In genomic region chr18:48945953-48946217, GRCh38 we compare ENCODE assay signal across 11 cellular contexts. TPM values are rescaled to one million over a fixed set of nuclear protein-coding genes. Genes with fewer than 3 reads are reported as not detected.
A peak's percentile ranks its signal among the peaks of the same experiment; 100 is the strongest.
DNase-seq lines count a peak whose midpoint lies in the region; ATAC-seq and TF ChIP-seq lines count a peak whose summit lies in the region.
"Had no signal": no experiment of that assay in that cellular context is flagged by ENCODE, and none has a peak within 500 bp of the region (broad histone marks: within the 10 kb centered on the region; RNA-seq: fewer than 3 reads in every experiment).

No MANE protein-coding gene starts in this region.

- no peaks in the 10 kb centered on the region for H3K27me3 ChIP-seq in left ventricle myocardium inferior (ENCODE audit: low read depth)
- H3K27me3 ChIP-seq in uterus: no peaks in the 10 kb centered on the region
- H3K27me3 ChIP-seq: breast epithelium had no signal

- H3K4me1 Mint-ChIP-seq in mesothelial cell of epicardium: peaks cover 73% of the 10 kb centered on the region

- H3K36me3 Mint-ChIP-seq in mesothelial cell of epicardium: peaks cover 24% of the 10 kb centered on the region

- intact Hi-C loops in left ventricle myocardium inferior (cut with micrococcal nuclease) (loop anchor here (10.0 kb wide), 1 partner anchor 161 kb away; no protein-coding TSS in a partner anchor), Right ventricle myocardium superior (cut with DNase I) (loop anchor here (5.0 to 10.0 kb wide), 2 partner anchors 111 to 164 kb away; no protein-coding TSS in a partner anchor), uterus (cut with DNase I; ENCODE audit: low total_unique reads) (loop anchor here (10.0 kb wide), 1 partner anchor 171 kb away; no protein-coding TSS in a partner anchor)

- H3K27ac Mint-ChIP-seq in mesothelial cell of epicardium: peak overlapping the region; percentile 94
- H3K27ac Mint-ChIP-seq: stimulated activated naive B cell treated with anti-CD40 and anti-IgM and Interleukin-4, amounts not matched to agents 10 μg/mL and 1 μg/mL and 100 μg/mL, for 72 hours had no signal

- no peaks in the 10 kb centered on the region for H3K9me3 Mint-ChIP-seq in mesothelial cell of epicardium
- H3K9me3 Mint-ChIP-seq: stimulated activated naive B cell treated with anti-CD40 and anti-IgM and Interleukin-4, amounts not matched to agents 10 μg/mL and 1 μg/mL and 100 μg/mL, for 72 hours had no signal

- H3K9me3 ChIP-seq in left ventricle myocardium inferior (replicated peaks): no peaks in the 10 kb centered on the region
- no peaks in the 10 kb centered on the region for H3K9me3 ChIP-seq in uterus
- H3K9me3 ChIP-seq: breast epithelium had no signal

- peaks cover 97% of the 10 kb centered on the region for H3K4me1 ChIP-seq in left ventricle myocardium inferior
- H3K4me1 ChIP-seq in uterus: peaks cover 19 to 53% of the 10 kb centered on the region in 2 donors

- DNase-seq in left ventricle myocardium inferior: no peak
- no peak for DNase-seq in Right ventricle myocardium superior
- peak; percentile 13 for DNase-seq in astrocyte of the hippocampus (ENCODE audit: low read depth, low spot score)
- no peak for DNase-seq in mesothelial cell of epicardium (ENCODE audit: low spot score in 2 of 2, unreplicated experiment in 2 of 2)
- DNase-seq in uterus: peak in 1 of 2 donors; percentile 8
- DNase-seq in NCI-H2227 treated with DMSO at 0.1 percent for 48 hours (lab: John Stamatoyannopoulos, UW): no peak
- DNase-seq in activated gamma-delta T cell treated with Interleukin-2 at 50 U/mL for 16 hours: no peak
- DNase-seq in omental fat pad (ENCODE audit: low spot score): no peak
- DNase-seq: retina; stimulated activated naive B cell treated with anti-CD40 and anti-IgM and Interleukin-4, amounts not matched to agents 10 μg/mL and 1 μg/mL and 100 μg/mL, for 72 hours had no signal

- no peak for TF ChIP-seq POLR2A in uterus (IDR thresholded peaks at IDR 0.05)

- H3K4me3 Mint-ChIP-seq in mesothelial cell of epicardium: peak overlapping the region; percentile 99

- ATAC-seq in Right ventricle myocardium superior (ENCODE audit: poor library complexity) (no peak), omental fat pad (ENCODE audit: low FRiP score) (no peak)
- ATAC-seq: stimulated activated naive B cell treated with anti-CD40 and anti-IgM and Interleukin-4, amounts not matched to agents 10 μg/mL and 1 μg/mL and 100 μg/mL, for 72 hours had no signal

- H3K36me3 ChIP-seq in left ventricle myocardium inferior: peaks cover 17% of the 10 kb centered on the region
- no peaks in the 10 kb centered on the region for H3K36me3 ChIP-seq in uterus
- H3K36me3 ChIP-seq: breast epithelium had no signal

- H3K4me3 ChIP-seq in left ventricle myocardium inferior: peak overlapping the region; percentile 94
- H3K4me3 ChIP-seq in uterus: no peak overlapping the region

- TF ChIP-seq CTCF in left ventricle myocardium inferior (IDR thresholded peaks at IDR 0.05; ENCODE audit: borderline replicate concordance): no peak
- TF ChIP-seq CTCF in mesothelial cell of epicardium (IDR thresholded peaks at IDR 0.05; ENCODE audit: unreplicated experiment): no peak
- no peak for TF ChIP-seq CTCF in uterus (IDR thresholded peaks at IDR 0.05)
- TF ChIP-seq CTCF in omental fat pad (IDR thresholded peaks at IDR 0.05): no peak

- peak overlapping the region; percentile 100 for H3K27ac ChIP-seq in left ventricle myocardium inferior (replicated peaks)
- H3K27ac ChIP-seq in uterus: peak overlapping the region; percentile 99 to 100

- H3K27me3 Mint-ChIP-seq in mesothelial cell of epicardium (ENCODE audit: low read depth): no peaks in the 10 kb centered on the region
- H3K27me3 Mint-ChIP-seq: stimulated activated naive B cell treated with anti-CD40 and anti-IgM and Interleukin-4, amounts not matched to agents 10 μg/mL and 1 μg/mL and 100 μg/mL, for 72 hours had no signal

RNA-seq across cellular contexts. Expression of gene SMAD7, which starts 4.9 kb away (rescaled TPM):
- total RNA-seq in left ventricle myocardium inferior (19.3 TPM), Right ventricle myocardium superior (14.0 TPM), mesothelial cell of epicardium (75.5 to 77.6 TPM (median 76.8 TPM) in 3 replicates), uterus (10 to 100 TPM; 22.4 to 48.4 (median 29.3) TPM), omental fat pad (10 to 100 TPM; 33.6 to 78.4 (median 47.2) TPM)
